ENCODE assay signal across 1 cellular context in the genomic region with DNA sequence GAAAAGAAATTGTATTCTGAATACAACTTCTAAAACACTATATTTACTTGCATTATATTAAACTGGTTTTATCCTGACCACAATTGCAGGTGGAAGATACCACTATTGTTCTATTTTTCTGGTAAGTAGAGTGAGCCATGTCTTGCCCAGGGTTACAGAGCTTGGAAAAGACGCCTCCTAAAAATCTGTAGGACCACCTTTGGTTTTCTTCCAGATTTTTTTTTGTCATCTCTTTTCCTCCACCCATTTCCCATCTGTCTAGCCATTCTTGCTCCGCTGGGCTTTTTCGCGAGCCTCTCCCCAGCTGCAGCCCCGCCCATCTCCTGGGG.
TF ChIP-seq lines count a peak whose summit lies in the region.

No MANE protein-coding gene starts in this region.

TF ChIP-seq in GM12878, 131 proteins besides CTCF, POLR2A, EP300 and RAD21:
- TF ChIP-seq SKIL (IDR thresholded peaks at IDR 0.05; ENCODE audit: low read depth, poor library complexity, severe bottlenecking), result no peak
- TF ChIP-seq, protein P1, sequence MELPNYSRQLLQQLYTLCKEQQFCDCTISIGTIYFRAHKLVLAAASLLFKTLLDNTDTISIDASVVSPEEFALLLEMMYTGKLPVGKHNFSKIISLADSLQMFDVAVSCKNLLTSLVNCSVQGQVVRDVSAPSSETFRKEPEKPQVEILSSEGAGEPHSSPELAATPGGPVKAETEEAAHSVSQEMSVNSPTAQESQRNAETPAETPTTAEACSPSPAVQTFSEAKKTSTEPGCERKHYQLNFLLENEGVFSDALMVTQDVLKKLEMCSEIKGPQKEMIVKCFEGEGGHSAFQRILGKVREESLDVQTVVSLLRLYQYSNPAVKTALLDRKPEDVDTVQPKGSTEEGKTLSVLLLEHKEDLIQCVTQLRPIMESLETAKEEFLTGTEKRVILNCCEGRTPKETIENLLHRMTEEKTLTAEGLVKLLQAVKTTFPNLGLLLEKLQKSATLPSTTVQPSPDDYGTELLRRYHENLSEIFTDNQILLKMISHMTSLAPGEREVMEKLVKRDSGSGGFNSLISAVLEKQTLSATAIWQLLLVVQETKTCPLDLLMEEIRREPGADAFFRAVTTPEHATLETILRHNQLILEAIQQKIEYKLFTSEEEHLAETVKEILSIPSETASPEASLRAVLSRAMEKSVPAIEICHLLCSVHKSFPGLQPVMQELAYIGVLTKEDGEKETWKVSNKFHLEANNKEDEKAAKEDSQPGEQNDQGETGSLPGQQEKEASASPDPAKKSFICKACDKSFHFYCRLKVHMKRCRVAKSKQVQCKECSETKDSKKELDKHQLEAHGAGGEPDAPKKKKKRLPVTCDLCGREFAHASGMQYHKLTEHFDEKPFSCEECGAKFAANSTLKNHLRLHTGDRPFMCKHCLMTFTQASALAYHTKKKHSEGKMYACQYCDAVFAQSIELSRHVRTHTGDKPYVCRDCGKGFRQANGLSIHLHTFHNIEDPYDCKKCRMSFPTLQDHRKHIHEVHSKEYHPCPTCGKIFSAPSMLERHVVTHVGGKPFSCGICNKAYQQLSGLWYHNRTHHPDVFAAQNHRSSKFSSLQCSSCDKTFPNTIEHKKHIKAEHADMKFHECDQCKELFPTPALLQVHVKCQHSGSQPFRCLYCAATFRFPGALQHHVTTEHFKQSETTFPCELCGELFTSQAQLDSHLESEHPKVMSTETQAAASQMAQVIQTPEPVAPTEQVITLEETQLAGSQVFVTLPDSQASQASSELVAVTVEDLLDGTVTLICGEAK (IDR thresholded peaks at IDR 0.05; ENCODE audit: borderline replicate concordance), result no peak
- TF ChIP-seq NFYA (IDR thresholded peaks at IDR 0.05; ENCODE audit: borderline replicate concordance, low read depth, low read length), result no peak
- no peak for TF ChIP-seq NFXL1 (IDR thresholded peaks at IDR 0.05; ENCODE audit: borderline replicate concordance)
- TF ChIP-seq ZBTB33 (IDR thresholded peaks at IDR 0.05), result no peak
- no peak for TF ChIP-seq FOXM1 (IDR thresholded peaks at IDR 0.05; ENCODE audit: low read depth, low read length)
- no peak for TF ChIP-seq YY1 (IDR thresholded peaks at IDR 0.05; ENCODE audit: low read depth, low read length)
- TF ChIP-seq SREBF1 (IDR thresholded peaks at IDR 0.05; ENCODE audit: low read length), result no peak
- TF ChIP-seq KDM1A (IDR thresholded peaks at IDR 0.05; ENCODE audit: borderline replicate concordance), result no peak
- TF ChIP-seq, protein P2, sequence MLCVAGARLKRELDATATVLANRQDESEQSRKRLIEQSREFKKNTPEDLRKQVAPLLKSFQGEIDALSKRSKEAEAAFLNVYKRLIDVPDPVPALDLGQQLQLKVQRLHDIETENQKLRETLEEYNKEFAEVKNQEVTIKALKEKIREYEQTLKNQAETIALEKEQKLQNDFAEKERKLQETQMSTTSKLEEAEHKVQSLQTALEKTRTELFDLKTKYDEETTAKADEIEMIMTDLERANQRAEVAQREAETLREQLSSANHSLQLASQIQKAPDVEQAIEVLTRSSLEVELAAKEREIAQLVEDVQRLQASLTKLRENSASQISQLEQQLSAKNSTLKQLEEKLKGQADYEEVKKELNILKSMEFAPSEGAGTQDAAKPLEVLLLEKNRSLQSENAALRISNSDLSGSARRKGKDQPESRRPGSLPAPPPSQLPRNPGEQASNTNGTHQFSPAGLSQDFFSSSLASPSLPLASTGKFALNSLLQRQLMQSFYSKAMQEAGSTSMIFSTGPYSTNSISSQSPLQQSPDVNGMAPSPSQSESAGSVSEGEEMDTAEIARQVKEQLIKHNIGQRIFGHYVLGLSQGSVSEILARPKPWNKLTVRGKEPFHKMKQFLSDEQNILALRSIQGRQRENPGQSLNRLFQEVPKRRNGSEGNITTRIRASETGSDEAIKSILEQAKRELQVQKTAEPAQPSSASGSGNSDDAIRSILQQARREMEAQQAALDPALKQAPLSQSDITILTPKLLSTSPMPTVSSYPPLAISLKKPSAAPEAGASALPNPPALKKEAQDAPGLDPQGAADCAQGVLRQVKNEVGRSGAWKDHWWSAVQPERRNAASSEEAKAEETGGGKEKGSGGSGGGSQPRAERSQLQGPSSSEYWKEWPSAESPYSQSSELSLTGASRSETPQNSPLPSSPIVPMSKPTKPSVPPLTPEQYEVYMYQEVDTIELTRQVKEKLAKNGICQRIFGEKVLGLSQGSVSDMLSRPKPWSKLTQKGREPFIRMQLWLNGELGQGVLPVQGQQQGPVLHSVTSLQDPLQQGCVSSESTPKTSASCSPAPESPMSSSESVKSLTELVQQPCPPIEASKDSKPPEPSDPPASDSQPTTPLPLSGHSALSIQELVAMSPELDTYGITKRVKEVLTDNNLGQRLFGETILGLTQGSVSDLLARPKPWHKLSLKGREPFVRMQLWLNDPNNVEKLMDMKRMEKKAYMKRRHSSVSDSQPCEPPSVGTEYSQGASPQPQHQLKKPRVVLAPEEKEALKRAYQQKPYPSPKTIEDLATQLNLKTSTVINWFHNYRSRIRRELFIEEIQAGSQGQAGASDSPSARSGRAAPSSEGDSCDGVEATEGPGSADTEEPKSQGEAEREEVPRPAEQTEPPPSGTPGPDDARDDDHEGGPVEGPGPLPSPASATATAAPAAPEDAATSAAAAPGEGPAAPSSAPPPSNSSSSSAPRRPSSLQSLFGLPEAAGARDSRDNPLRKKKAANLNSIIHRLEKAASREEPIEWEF (IDR thresholded peaks at IDR 0.05; ENCODE audit: insufficient replicate concordance, low read depth, low read length), result no peak
- TF ChIP-seq TCF3 (IDR thresholded peaks at IDR 0.05; ENCODE audit: borderline replicate concordance, insufficient read depth, low read depth, low read length), result no peak
- no peak for TF ChIP-seq MTA2 (IDR thresholded peaks at IDR 0.05; ENCODE audit: low read depth)
- TF ChIP-seq WRNIP1 (IDR thresholded peaks at IDR 0.05; ENCODE audit: borderline replicate concordance, low read depth, low read length), result no peak
- TF ChIP-seq CEBPB (IDR thresholded peaks at IDR 0.05; ENCODE audit: borderline replicate concordance in 1 of 2, low read depth in 2 of 2, low read length in 2 of 2), result no peak
- no peak for TF ChIP-seq ZNF207 (IDR thresholded peaks at IDR 0.05; ENCODE audit: borderline replicate concordance)
